ENCODE assay signal across 8 cellular contexts in genomic region chr19:46704379-46705076, GRCh38. TPM values are rescaled to one million over a fixed set of nuclear protein-coding genes. Genes with fewer than 3 reads are reported as not detected.
DNase-seq lines count a peak whose midpoint lies in the region; ATAC-seq, FAIRE-seq and TF ChIP-seq lines count a peak whose summit lies in the region.

No MANE protein-coding gene starts in this region.

- no peak overlapping the region for H3K4me3 Mint-ChIP-seq in activated T-cell treated with anti-CD3 and anti-CD28 coated beads, Interleukin-2, amount 50 U/mL, for 72 hours

- no peak overlapping the region for H3K4me3 ChIP-seq in OCI-LY7 (ENCODE audit: low read depth, low read length, poor library complexity, severe bottlenecking)
- H3K4me3 ChIP-seq in fibroblast of villous mesenchyme (ENCODE audit: low read depth, low read length): no peak overlapping the region
- no peak overlapping the region for H3K4me3 ChIP-seq in trophoblast cell (ENCODE audit: low read depth, low read length)

- no peak overlapping the region for H3K9ac ChIP-seq in trophoblast cell (ENCODE audit: low read length)

- no peak overlapping the region for H3K23ac ChIP-seq in trophoblast cell (ENCODE audit: low read length)

- H4K8ac ChIP-seq in trophoblast cell (ENCODE audit: low read depth, low read length): no peak overlapping the region

- H4K91ac ChIP-seq in trophoblast cell (ENCODE audit: low read depth, low read length): no peak overlapping the region

- H3K4me2 ChIP-seq in OCI-LY7 (ENCODE audit: low read length) (no peak overlapping the region), trophoblast cell (ENCODE audit: low read length) (no peak overlapping the region)

- ATAC-seq in activated T-cell treated with anti-CD3 and anti-CD28 coated beads, Interleukin-2, amount 50 U/mL, for 72 hours (replicated peaks in 1 of 2): peak; percentile 82
- ATAC-seq in GM21528 (IDR thresholded peaks at IDR 0.05; ENCODE audit: low FRiP score, unreplicated experiment): no peak

- no TSS peak for BruUV-seq in OCI-LY7 (replicated peaks; lab: Mats Ljungman, UMichigan)

- no peak overlapping the region for H2BK120ac ChIP-seq in trophoblast cell (ENCODE audit: insufficient read depth, low read length, poor library complexity)

- H3K4me1 ChIP-seq in OCI-LY7 (ENCODE audit: insufficient read depth, low read length, poor library complexity, severe bottlenecking): no peaks in the 10 kb centered on the region
- no peaks in the 10 kb centered on the region for H3K4me1 ChIP-seq in trophoblast cell (ENCODE audit: control insufficient read depth in 1 of 2, insufficient read depth in 2 of 2, low read length in 2 of 2)

- H3K36me3 ChIP-seq in OCI-LY7 (ENCODE audit: insufficient read depth, low read length): peaks cover 95% of the 10 kb centered on the region
- peaks cover 63 to 77% of the 10 kb centered on the region in 2 experiments for H3K36me3 ChIP-seq in trophoblast cell (ENCODE audit: control insufficient read depth in 1 of 2, insufficient read depth in 2 of 2, low read length in 2 of 2)

- no peak overlapping the region for H2AK5ac ChIP-seq in trophoblast cell (ENCODE audit: low read length)

- no peaks in the 10 kb centered on the region for H3K9me3 ChIP-seq in OCI-LY7 (ENCODE audit: low read length)
- no peaks in the 10 kb centered on the region for H3K9me3 ChIP-seq in trophoblast cell (ENCODE audit: insufficient read depth, low read depth, low read length)

- peaks cover 11% of the 10 kb centered on the region for H3K4me1 Mint-ChIP-seq in activated T-cell treated with anti-CD3 and anti-CD28 coated beads, Interleukin-2, amount 50 U/mL, for 72 hours (ENCODE audit: low read depth)

- H3K79me1 ChIP-seq in trophoblast cell (ENCODE audit: low read length): no peaks in the 10 kb centered on the region

- no peaks in the 10 kb centered on the region for H3K27me3 Mint-ChIP-seq in activated T-cell treated with anti-CD3 and anti-CD28 coated beads, Interleukin-2, amount 50 U/mL, for 72 hours (ENCODE audit: low read depth)

- H3K27ac ChIP-seq in OCI-LY7 (ENCODE audit: low read depth, low read length, poor library complexity, severe bottlenecking) (no peak overlapping the region), trophoblast cell (ENCODE audit: low read depth, low read length) (no peak overlapping the region)

- no peak overlapping the region for H4K12ac ChIP-seq in trophoblast cell (ENCODE audit: low read depth, low read length)

- intact Hi-C loops in OCI-LY7 (cut with micrococcal nuclease; ENCODE audit: unreplicated experiment): loop anchor here (1.0 kb wide), 1 partner anchor 24 kb away; no protein-coding TSS in a partner anchor

- WGBS in trophoblast cell (ENCODE audit: extremely low coverage, insufficient coverage, insufficient read length): no CpG with 5 or more reads among the region's 21 CpGs

- H3K18ac ChIP-seq in trophoblast cell (ENCODE audit: low read length): no peak overlapping the region

- TF ChIP-seq CTCF in OCI-LY7 (conservative IDR thresholded peaks at IDR 0.05; ENCODE audit: low read length) (peak; percentile 93), fibroblast of villous mesenchyme (IDR thresholded peaks at IDR 0.05; ENCODE audit: insufficient read depth, low read depth, low read length) (peak; percentile 93)

- no peak overlapping the region for H2AFZ ChIP-seq in OCI-LY7 (ENCODE audit: low read length)
- no peak overlapping the region for H2AFZ ChIP-seq in trophoblast cell (ENCODE audit: insufficient read depth, low read length, poor library complexity)

- no peak overlapping the region for H3K14ac ChIP-seq in trophoblast cell (ENCODE audit: low read length)

- POLR2A ChIA-PET in OCI-LY7 (lab: Charles Lee): no interaction called here

- no peaks in the 10 kb centered on the region for H4K20me1 ChIP-seq in OCI-LY7 (ENCODE audit: insufficient read depth, low read length)

- no peak overlapping the region for H2BK5ac ChIP-seq in trophoblast cell (ENCODE audit: low read depth, low read length, poor library complexity)

- FAIRE-seq in urothelium cell line (lab: Jason Lieb, UNC): no peak

- H3K79me2 ChIP-seq in OCI-LY7 (ENCODE audit: insufficient read depth, low read depth, low read length) (no peaks in the 10 kb centered on the region), trophoblast cell (ENCODE audit: control insufficient read depth, insufficient read depth, low read length, poor library complexity) (no peaks in the 10 kb centered on the region)

- H3K27ac Mint-ChIP-seq in activated T-cell treated with anti-CD3 and anti-CD28 coated beads, Interleukin-2, amount 50 U/mL, for 72 hours: peak overlapping the region; percentile 77

- peaks cover 9 to 14% of the 10 kb centered on the region in 2 donors for H3K36me3 Mint-ChIP-seq in activated T-cell treated with anti-CD3 and anti-CD28 coated beads, Interleukin-2, amount 50 U/mL, for 72 hours (ENCODE audit: insufficient read depth in 2 of 2)

- DNase-seq in NCI-H82 (lab: John Stamatoyannopoulos, UW) (peak; percentile 75), NCI-H82 treated with DMSO at 0.1 percent for 48 hours (lab: John Stamatoyannopoulos, UW; ENCODE audit: unreplicated experiment) (no peak), OCI-LY7 (ENCODE audit: low spot score) (peak; percentile 73), fibroblast of villous mesenchyme (ENCODE audit: low read depth) (peak; percentile 36), trophoblast cell (peak; percentile 59 to 84), urothelium cell line (ENCODE audit: low spot score) (peak; percentile 78)
- peak; percentile 86 to 89 for DNase-seq in activated T-cell treated with anti-CD3 and anti-CD28 coated beads, Interleukin-2, amount 50 U/mL, for 72 hours

- no peak overlapping the region for H2BK12ac ChIP-seq in trophoblast cell (ENCODE audit: low read length)

- H3K9me3 Mint-ChIP-seq in activated T-cell treated with anti-CD3 and anti-CD28 coated beads, Interleukin-2, amount 50 U/mL, for 72 hours: no peaks in the 10 kb centered on the region

- no peaks in the 10 kb centered on the region for H3K27me3 ChIP-seq in trophoblast cell (ENCODE audit: insufficient read depth, low read length)

- H3K9me2 ChIP-seq in OCI-LY7 (ENCODE audit: insufficient read depth, low read length): no peaks in the 10 kb centered on the region

- H3K4ac ChIP-seq in trophoblast cell (ENCODE audit: low read depth, low read length): no peak overlapping the region

- CTCF ChIA-PET in OCI-LY7 (lab: Charles Lee; ENCODE audit: unreplicated experiment): interaction anchor here (0.9 to 1.5 kb wide), 2 partner anchors 11 to 24 kb away, joined by 3 to 8 read pairs; no protein-coding TSS in a partner anchor

RNA-seq across cellular contexts. Expression of gene PRKD2, which starts 12.4 kb away (rescaled TPM):
- total RNA-seq in OCI-LY7 (2014; rRNA removed; shearing (Covaris generic)): 30.5 and 34.3 TPM in 2 replicates
- total RNA-seq in OCI-LY7 (2022): 89.2 and 101 TPM in 2 replicates
- total RNA-seq in activated T-cell treated with anti-CD3 and anti-CD28 coated beads, Interleukin-2, amount 50 U/mL, for 72 hours: 10 to 100 TPM; 82.0 to 92.9 TPM
- total RNA-seq in fibroblast of villous mesenchyme: 11.7 and 12.2 TPM in 2 replicates
- 69.9 and 71.7 TPM in 2 replicates for polyA plus RNA-seq in trophoblast cell (2013)

RNA-seq across cellular contexts. Expression of gene FKRP, which starts 41.3 kb away (rescaled TPM):
- total RNA-seq in OCI-LY7 (2014; rRNA removed; shearing (Covaris generic)): 15.5 and 24.6 TPM in 2 replicates
- total RNA-seq in OCI-LY7 (2022) (18.9 and 26.6 TPM in 2 replicates), fibroblast of villous mesenchyme (18.1 and 19.6 TPM in 2 replicates)
- total RNA-seq in activated T-cell treated with anti-CD3 and anti-CD28 coated beads, Interleukin-2, amount 50 U/mL, for 72 hours: 10 to 100 TPM; 15.1 to 18.0 TPM
- polyA plus RNA-seq in trophoblast cell (2013): 20.5 TPM in 2 replicates

RNA-seq across cellular contexts. Expression of gene STRN4, which starts 41.7 kb away (rescaled TPM):
- 77.8 and 115 TPM in 2 replicates for total RNA-seq in OCI-LY7 (2014; rRNA removed; shearing (Covaris generic))
- 68.0 and 77.3 TPM in 2 replicates for total RNA-seq in OCI-LY7 (2022)
- total RNA-seq in activated T-cell treated with anti-CD3 and anti-CD28 coated beads, Interleukin-2, amount 50 U/mL, for 72 hours: 10 to 100 TPM; 79.0 to 85.2 TPM
- 66.5 and 75.1 TPM in 2 replicates for total RNA-seq in fibroblast of villous mesenchyme
- 65.1 and 66.3 TPM in 2 replicates for polyA plus RNA-seq in trophoblast cell (2013)

RNA-seq across cellular contexts. Expression of gene DACT3, which starts 43.5 kb away (rescaled TPM):
- total RNA-seq in OCI-LY7 (2014; rRNA removed; shearing (Covaris generic)): 0.10 and 0.44 TPM in 2 replicates
- total RNA-seq in OCI-LY7 (2022) (not detected in 2 replicates), fibroblast of villous mesenchyme (5.2 and 11.3 TPM in 2 replicates)
- 1 to 10 TPM; 3.4 to 7.0 TPM for total RNA-seq in activated T-cell treated with anti-CD3 and anti-CD28 coated beads, Interleukin-2, amount 50 U/mL, for 72 hours
- 13.8 and 15.5 TPM in 2 replicates for polyA plus RNA-seq in trophoblast cell (2013)
